25 cellular contexts compared by ENCODE assay signal in the genomic region with DNA sequence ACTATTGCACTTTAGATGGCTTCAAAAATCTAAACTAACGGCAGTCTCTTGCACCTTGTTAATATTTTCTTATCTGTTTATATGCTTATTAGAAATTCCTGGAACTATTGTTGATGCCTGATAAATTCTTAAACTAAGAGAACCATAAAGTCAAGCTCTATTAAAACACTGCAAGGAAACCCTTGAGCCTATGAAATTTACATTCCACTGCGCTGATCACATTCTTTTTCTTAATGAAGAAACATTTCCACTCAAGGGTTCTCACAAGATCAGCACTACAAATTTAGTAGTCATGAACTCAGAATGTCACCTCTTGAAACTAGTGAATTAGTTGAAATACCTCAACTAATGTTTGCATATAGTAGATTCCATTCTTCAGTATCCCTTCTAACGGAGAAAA.
"Had no signal": no experiment of that assay in that cellular context is flagged by ENCODE, and none has a peak within 500 bp of the region (broad histone marks: within the 10 kb centered on the region; RNA-seq: fewer than 3 reads in every experiment).

No MANE protein-coding gene starts in this region.

- H3K9me3 ChIP-seq: MG63, SJCRH30 had no signal

- DNase-seq: IMR-90, Karpas-422, KG1, MG63, NCI-H1092, NCI-H1105 treated with DMSO at 0.1 percent for 48 hours, NCI-H1417 treated with DMSO at 0.1 percent for 48 hours, NCI-H146, NCI-H1694 treated with DMSO at 0.1 percent for 48 hours, NCI-H1930, NCI-H2081, NCI-H2107, NCI-H2227 treated with DMSO at 0.1 percent for 48 hours, NCI-H446, NCI-H510A, NCI-H524 treated with DMSO at 0.1 percent for 48 hours, NCI-H69, NCI-H774, PC-3, SHP77 treated with DMSO at 0.1 percent for 48 hours, SJCRH30 had no signal

- H3K27me3 ChIP-seq: MG63, SJCRH30 had no signal

- ATAC-seq: HepG2, Panc1, PC-3, SK-N-SH treated with all-trans-retinoic acid at 6 μM for 48 hours had no signal

- H3K27ac ChIP-seq: RWPE1, SJCRH30 had no signal

- H3K36me3 ChIP-seq: MG63, SJCRH30 had no signal

- FAIRE-seq: HepG2 had no signal

- H3K4me3 ChIP-seq: MG63, SJCRH30 had no signal

- H3K4me1 ChIP-seq: SJCRH30 had no signal
